8 cellular contexts compared by ENCODE assay signal in genomic region chr3:50610181-50610971, GRCh38. TPM values are rescaled to one million over a fixed set of nuclear protein-coding genes. Genes with fewer than 3 reads are reported as not detected.
DNase-seq lines count a peak whose midpoint lies in the region; ATAC-seq and TF ChIP-seq lines count a peak whose summit lies in the region.

No MANE protein-coding gene starts in this region.

- peak; percentile 55 for ATAC-seq in left colon
- ATAC-seq in HG03045 (IDR thresholded peaks at IDR 0.05; ENCODE audit: unreplicated experiment): no peak

- H3K4me3 ChIP-seq in LNCaP clone FGC (ENCODE audit: low read depth, low read length): peak overlapping the region; percentile 65
- H3K4me3 ChIP-seq in stomach: peak overlapping the region; percentile 59 to 83 (median 71)

- no peak for DNase-seq in LNCaP clone FGC (ENCODE audit: low read depth)
- peak; percentile 86 to 91 for DNase-seq in left colon
- DNase-seq in stomach: peak; percentile 84
- no peak for DNase-seq in SW480 (ENCODE audit: low spot score)
- DNase-seq in UCSD-AML1 (lab: John Stamatoyannopoulos, UW; ENCODE audit: unreplicated experiment): no peak
- no peak for DNase-seq in DMS153 treated with DMSO at 0.1 percent for 48 hours (lab: John Stamatoyannopoulos, UW; ENCODE audit: unreplicated experiment)

- H3K9me3 ChIP-seq in stomach: no peaks in the 10 kb centered on the region

- H3K27me3 ChIP-seq in stomach: no peaks in the 10 kb centered on the region

- no peak for TF ChIP-seq CTCF in LNCaP clone FGC (IDR thresholded peaks at IDR 0.05; ENCODE audit: control insufficient read depth, extremely low read depth, insufficient read depth)
- TF ChIP-seq CTCF in stomach (IDR thresholded peaks at IDR 0.05): no peak

- no peak for TF ChIP-seq EP300 in stomach (IDR thresholded peaks at IDR 0.05)

- H3K27me3 Mint-ChIP-seq in activated naive CD8-positive, alpha-beta T cell: no peaks in the 10 kb centered on the region

- H3K36me3 Mint-ChIP-seq in activated naive CD8-positive, alpha-beta T cell: peaks cover 43% of the 10 kb centered on the region

- intact Hi-C loops in left colon (cut with DNase I, micrococcal nuclease) (loop anchor here in 1 of 2 donors (5.0 kb wide), 1 partner anchor 38 kb away; no protein-coding TSS in a partner anchor), stomach (cut with DNase I; ENCODE audit: low total_unique reads) (loop anchor here (5.0 kb wide), 1 partner anchor 38 kb away; no protein-coding TSS in a partner anchor)

- H3K36me3 ChIP-seq in stomach: peaks cover 19 to 29% (median 28%) of the 10 kb centered on the region in 4 donors

- no peak for TF ChIP-seq POLR2A in stomach (IDR thresholded peaks at IDR 0.05)

- H3K9me3 Mint-ChIP-seq in activated naive CD8-positive, alpha-beta T cell (ENCODE audit: low read depth): no peaks in the 10 kb centered on the region

- H3K27ac ChIP-seq in stomach: peak overlapping the region; percentile 87 to 97 (median 91)

- peaks cover 50% of the 10 kb centered on the region for H3K4me1 Mint-ChIP-seq in activated naive CD8-positive, alpha-beta T cell (ENCODE audit: low read depth)

- peak overlapping the region; percentile 100 for H3K27ac Mint-ChIP-seq in activated naive CD8-positive, alpha-beta T cell

- peak overlapping the region; percentile 97 for H3K4me3 Mint-ChIP-seq in activated naive CD8-positive, alpha-beta T cell

- 43 to 57% (median 53%) methylated on average over 4 to 6 of the region's 6 CpGs for WGBS in stomach, 5 donors

- peaks cover 45 to 84% (median 79%) of the 10 kb centered on the region in 4 donors for H3K4me1 ChIP-seq in stomach

RNA-seq across cellular contexts. Expression of gene CISH, which starts 1.2 kb away (rescaled TPM):
- total RNA-seq in left colon (10 to 100 TPM; 14.4 to 19.9 TPM), stomach (1 to 10 TPM; 1.8 to 5.7 (median 3.6) TPM)
- 10 to 100 TPM in 1 of 3 donors, 1 to 10 TPM in 2; 6.8 to 11.5 (median 7.7) TPM for polyA plus RNA-seq in stomach

RNA-seq across cellular contexts. Expression of gene MAPKAPK3, which starts 6.6 kb away (rescaled TPM):
- total RNA-seq in left colon (10 to 100 TPM; 31.7 to 33.6 TPM), stomach (10 to 100 TPM; 10.3 to 50.0 (median 24.6) TPM)
- 10 to 100 TPM; 21.5 to 41.3 (median 37.1) TPM for polyA plus RNA-seq in stomach

RNA-seq across cellular contexts. Expression of gene HEMK1, which starts 41.1 kb away (rescaled TPM):
- total RNA-seq in left colon (10 to 100 TPM; 21.9 to 24.8 TPM), stomach (10 to 100 TPM in 2 of 5 donors, 1 to 10 TPM in 3; 5.8 to 14.3 (median 6.4) TPM)
- polyA plus RNA-seq in stomach: 10 to 100 TPM; 19.8 to 24.8 (median 20.0) TPM

RNA-seq across cellular contexts. Expression of gene C3orf18, which starts 42.8 kb away (rescaled TPM):
- 1 to 10 TPM; 2.1 to 2.8 TPM for total RNA-seq in left colon
- 10 to 100 TPM in 2 of 5 donors, 1 to 10 TPM in 2, not detected in 1; 4.9 to 75.0 (median 16.4) TPM for total RNA-seq in stomach
- 1 to 10 TPM; 5.9 to 9.0 (median 8.2) TPM for polyA plus RNA-seq in stomach

Comparison
In these comparisons a context has a peak if more than half of its experiments do, and no peak if none do; other contexts are left out.
1. DNase-seq: peak in left colon (2 of 2) and stomach (single experiment); none in LNCaP clone FGC (single experiment), SW480 (single experiment), UCSD-AML1 (single experiment) and DMS153 treated with DMSO at 0.1 percent for 48 hours (single experiment).